7 cellular contexts compared by ENCODE assay signal in the genomic region with DNA sequence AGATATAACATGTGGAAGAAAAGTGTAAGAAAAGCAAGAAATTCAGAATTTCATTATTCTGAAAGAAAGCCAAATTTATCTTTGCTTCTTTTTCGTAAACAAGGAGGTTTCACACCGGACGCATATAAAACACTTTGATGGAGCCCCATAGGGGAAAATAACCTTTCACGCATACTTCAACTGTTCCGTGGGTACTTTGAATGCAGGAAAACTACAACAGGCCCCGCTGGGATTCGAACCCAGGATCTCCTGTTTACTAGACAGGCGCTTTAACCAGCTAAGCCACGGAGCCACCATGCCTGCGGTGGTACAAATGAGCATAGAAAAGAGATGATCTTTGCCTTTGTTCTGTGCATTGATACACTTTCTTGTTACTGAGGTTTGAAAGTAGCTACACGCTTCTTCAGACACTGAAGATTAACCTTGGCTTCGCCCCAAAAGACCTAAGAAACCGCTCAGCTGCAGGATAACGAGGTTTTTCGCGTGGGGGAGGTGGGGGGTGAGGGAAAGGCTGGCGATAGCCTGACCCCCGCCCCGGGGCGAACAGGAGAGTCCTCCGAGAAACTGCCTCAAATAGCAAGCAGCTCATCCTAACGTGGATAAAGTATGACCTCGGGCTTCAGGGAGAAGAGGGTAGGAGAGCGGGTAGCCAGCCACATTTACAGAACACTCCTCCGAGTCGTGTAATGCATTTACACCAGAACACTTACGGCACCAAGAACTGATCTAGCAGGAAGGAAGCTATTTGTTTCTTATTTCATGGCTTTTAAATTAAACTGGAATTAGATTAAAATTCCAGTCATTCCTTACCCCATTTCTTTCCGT. TPM values are rescaled to one million over a fixed set of nuclear protein-coding genes. Genes with fewer than 3 reads are reported as not detected.
DNase-seq lines count a peak whose midpoint lies in the region; ATAC-seq and TF ChIP-seq lines count a peak whose summit lies in the region.

No MANE protein-coding gene starts in this region.

- DNase-seq in M059J (ENCODE audit: low read depth) (peak; percentile 96), RWPE1 (ENCODE audit: low spot score) (peak; percentile 58), fibroblast of the aortic adventitia (ENCODE audit: low read depth) (peak; percentile 95)
- DNase-seq in activated T-helper 2 cell treated with anti-CD3 and anti-CD28 coated beads, Interferon-gamma antibody, Interleukin-2, Interleukin-4, amounts not matched to agents 10 μg/mL and 5 μg/mL and 100 μg/mL, durations not matched to agents 14 hours and 24 hours and 36 hours (ENCODE audit: low spot score), result peak; percentile 86
- DNase-seq in stimulated activated naive CD4-positive, alpha-beta T cell treated with Interleukin-2 at 50 U/mL for 16 hours (lab: John Stamatoyannopoulos, UW), result peak; percentile 83

- intact Hi-C loops in activated T-helper 2 cell treated with anti-CD3 and anti-CD28 coated beads, Interferon-gamma antibody, Interleukin-2, Interleukin-4, amounts not matched to agents 10 μg/mL and 5 μg/mL and 100 μg/mL, durations not matched to agents 14 hours and 24 hours and 36 hours (cut with micrococcal nuclease), result loop anchor here (1.0 to 10.0 kb wide), 4 partner anchors 12 to 942 kb away; partner anchors contain the start of genes BTN2A1 and ZNF184

- no peaks in the 10 kb centered on the region for H3K36me3 Mint-ChIP-seq in activated T-helper 2 cell treated with anti-CD3 and anti-CD28 coated beads, Interferon-gamma antibody, Interleukin-2, Interleukin-4, amounts not matched to agents 10 μg/mL and 5 μg/mL and 100 μg/mL, durations not matched to agents 14 hours and 24 hours and 36 hours (ENCODE audit: low read depth)
- H3K36me3 Mint-ChIP-seq in nephron (ENCODE audit: low read depth), result no peaks in the 10 kb centered on the region

- peak overlapping the region; percentile 94 for H3K27ac Mint-ChIP-seq in activated T-helper 2 cell treated with anti-CD3 and anti-CD28 coated beads, Interferon-gamma antibody, Interleukin-2, Interleukin-4, amounts not matched to agents 10 μg/mL and 5 μg/mL and 100 μg/mL, durations not matched to agents 14 hours and 24 hours and 36 hours
- peak overlapping the region; percentile 96 to 98 (median 96) for H3K27ac Mint-ChIP-seq in nephron

- peaks cover 35% of the 10 kb centered on the region for H3K4me1 Mint-ChIP-seq in activated T-helper 2 cell treated with anti-CD3 and anti-CD28 coated beads, Interferon-gamma antibody, Interleukin-2, Interleukin-4, amounts not matched to agents 10 μg/mL and 5 μg/mL and 100 μg/mL, durations not matched to agents 14 hours and 24 hours and 36 hours (ENCODE audit: low read depth)
- H3K4me1 Mint-ChIP-seq in nephron, result peaks cover 35% of the 10 kb centered on the region

- no peak for TF ChIP-seq CTCF in RWPE1 (conservative IDR thresholded peaks at IDR 0.05; ENCODE audit: low read depth)
- TF ChIP-seq CTCF in fibroblast of the aortic adventitia (IDR thresholded peaks at IDR 0.05; ENCODE audit: insufficient read depth, low read length), result no peak
- no peak for TF ChIP-seq CTCF in nephron (IDR thresholded peaks at IDR 0.05; ENCODE audit: unreplicated experiment in 3 of 3)

- H3K4me3 ChIP-seq in fibroblast of the aortic adventitia (ENCODE audit: low read depth, low read length), result peak overlapping the region; percentile 70

- no peaks in the 10 kb centered on the region for H3K27me3 Mint-ChIP-seq in activated T-helper 2 cell treated with anti-CD3 and anti-CD28 coated beads, Interferon-gamma antibody, Interleukin-2, Interleukin-4, amounts not matched to agents 10 μg/mL and 5 μg/mL and 100 μg/mL, durations not matched to agents 14 hours and 24 hours and 36 hours (ENCODE audit: low read depth)
- no peaks in the 10 kb centered on the region for H3K27me3 Mint-ChIP-seq in nephron (ENCODE audit: low read depth)

- POLR2A ChIA-PET in RWPE1 (lab: Yijun Ruan, JAX; ENCODE audit: low non-redundant PET), result interaction anchor here (0.6 kb wide), 1 partner anchor 1360 kb away, joined by 4 read pairs; a partner anchor contains a TSS

- CTCF ChIA-PET in RWPE1 (lab: Yijun Ruan, JAX), result interaction anchor here (0.6 to 1.1 kb wide), 6 partner anchors 36 to 1264 kb away, joined by 3 to 5 read pairs (median 4); no protein-coding TSS in a partner anchor

- peak; percentile 30 for ATAC-seq in GM18517 (IDR thresholded peaks at IDR 0.05; ENCODE audit: unreplicated experiment)

- no peaks in the 10 kb centered on the region for H3K9me3 Mint-ChIP-seq in activated T-helper 2 cell treated with anti-CD3 and anti-CD28 coated beads, Interferon-gamma antibody, Interleukin-2, Interleukin-4, amounts not matched to agents 10 μg/mL and 5 μg/mL and 100 μg/mL, durations not matched to agents 14 hours and 24 hours and 36 hours
- H3K9me3 Mint-ChIP-seq in nephron, result no peaks in the 10 kb centered on the region

- H3K4me3 Mint-ChIP-seq in activated T-helper 2 cell treated with anti-CD3 and anti-CD28 coated beads, Interferon-gamma antibody, Interleukin-2, Interleukin-4, amounts not matched to agents 10 μg/mL and 5 μg/mL and 100 μg/mL, durations not matched to agents 14 hours and 24 hours and 36 hours (ENCODE audit: low read depth), result peak overlapping the region; percentile 95
- peak overlapping the region; percentile 95 to 97 (median 96) for H3K4me3 Mint-ChIP-seq in nephron

- peak overlapping the region; percentile 89 for H3K27ac ChIP-seq in RWPE1

RNA-seq across cellular contexts. Expression of gene HMGN4, which starts 5.3 kb away (rescaled TPM):
- 144 and 161 TPM in 2 replicates for total RNA-seq in M059J (2014; rRNA removed; shearing (Covaris generic))
- 92.2 and 99.4 TPM in 2 replicates for total RNA-seq in activated T-helper 2 cell treated with anti-CD3 and anti-CD28 coated beads, Interferon-gamma antibody, Interleukin-2, Interleukin-4, amounts not matched to agents 10 μg/mL and 5 μg/mL and 100 μg/mL, durations not matched to agents 14 hours and 24 hours and 36 hours
- total RNA-seq in fibroblast of the aortic adventitia (ENCODE audit: low replicate concordance), result 32.7 and 50.3 TPM in 2 replicates

RNA-seq across cellular contexts. Expression of gene BTN1A1, which starts 32.8 kb away (rescaled TPM):
- total RNA-seq in M059J (2014; rRNA removed; shearing (Covaris generic)), result 0.10 TPM in 1 of 2 replicates, not detected in the other
- total RNA-seq in activated T-helper 2 cell treated with anti-CD3 and anti-CD28 coated beads, Interferon-gamma antibody, Interleukin-2, Interleukin-4, amounts not matched to agents 10 μg/mL and 5 μg/mL and 100 μg/mL, durations not matched to agents 14 hours and 24 hours and 36 hours, result not detected in 2 replicates
- total RNA-seq in fibroblast of the aortic adventitia (ENCODE audit: low replicate concordance), result not detected in 2 replicates

Comparison
In these comparisons a context has a peak if more than half of its experiments do, and no peak if none do; other contexts are left out.
1. Peak in every context shown above with its lines: DNase-seq, ATAC-seq, H3K4me3 ChIP-seq and H3K27ac ChIP-seq.